In the genomic region with DNA sequence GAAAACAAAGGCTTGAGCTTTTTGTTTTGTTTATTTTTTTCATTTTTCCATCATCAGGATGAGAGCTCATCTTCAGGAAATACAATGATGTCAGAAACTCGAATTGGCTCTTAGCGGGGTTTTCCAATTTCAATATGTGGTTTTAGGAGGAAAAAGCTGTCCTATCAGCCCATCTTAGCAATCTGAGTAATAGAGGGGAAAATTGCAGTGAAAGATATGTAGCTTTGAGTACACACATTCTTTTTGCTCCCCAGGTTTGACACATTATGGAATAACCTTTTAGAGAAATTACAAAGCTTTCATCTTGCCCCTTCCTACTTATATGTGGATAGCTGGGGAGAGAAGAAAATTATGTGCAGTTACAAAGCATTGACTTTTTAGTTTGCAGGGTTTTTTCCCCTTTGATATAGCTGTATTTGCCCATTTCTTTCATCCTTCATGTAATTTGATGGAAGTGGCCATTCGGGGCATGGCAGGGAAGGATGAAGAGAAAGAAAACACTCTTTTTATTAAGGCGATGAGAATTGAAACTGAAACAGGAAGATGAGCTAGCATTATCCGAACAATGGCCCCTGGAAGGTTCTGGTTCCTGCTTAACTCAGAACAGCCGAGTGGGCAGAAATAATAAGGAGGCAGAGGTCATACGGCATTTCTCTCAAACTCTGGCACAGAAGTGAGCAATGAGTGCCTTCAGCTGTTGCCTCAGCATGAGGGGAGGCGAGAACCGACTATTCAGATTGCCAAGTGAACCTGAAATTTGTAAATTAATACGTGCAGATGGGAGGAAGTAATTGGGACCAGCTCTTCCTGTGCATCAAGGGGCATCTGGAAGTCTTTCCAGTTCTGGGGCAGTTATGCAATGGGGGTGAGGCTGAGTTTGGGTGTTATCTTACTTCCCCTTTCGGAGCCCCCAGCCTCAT, we compare ENCODE assay signal across 11 cellular contexts.
DNase-seq lines count a peak whose midpoint lies in the region; ATAC-seq and TF ChIP-seq lines count a peak whose summit lies in the region.
"Had no signal": no experiment of that assay in that cellular context is flagged by ENCODE, and none has a peak within 500 bp of the region (broad histone marks: within the 10 kb centered on the region; RNA-seq: fewer than 3 reads in every experiment).

No MANE protein-coding gene starts in this region.

- no peaks in the 10 kb centered on the region for H3K27me3 Mint-ChIP-seq in endothelial cell (ENCODE audit: unreplicated experiment)

- TF ChIP-seq CTCF in endothelial cell (IDR thresholded peaks at IDR 0.05; ENCODE audit: unreplicated experiment): no peak

- peak; percentile 55 for ATAC-seq in GM18511 (IDR thresholded peaks at IDR 0.05; ENCODE audit: unreplicated experiment)
- ATAC-seq in HG03280 (IDR thresholded peaks at IDR 0.05; ENCODE audit: unreplicated experiment): no peak
- ATAC-seq in esophagus mucosa: no peak

- peaks cover 14% of the 10 kb centered on the region for H3K4me1 Mint-ChIP-seq in endothelial cell (ENCODE audit: unreplicated experiment)

- no peaks in the 10 kb centered on the region for H3K36me3 Mint-ChIP-seq in endothelial cell (ENCODE audit: low read depth, unreplicated experiment)

- peak overlapping the region; percentile 34 for H3K27ac Mint-ChIP-seq in endothelial cell (ENCODE audit: unreplicated experiment)

- DNase-seq in CD1c-positive myeloid dendritic cell (ENCODE audit: extremely low spot score): peak; percentile 71
- DNase-seq in NCI-H69 (lab: John Stamatoyannopoulos, UW): peak; percentile 94
- no peak for DNase-seq in endothelial cell (ENCODE audit: low spot score)
- DNase-seq in NCI-H1694 treated with DMSO at 0.1 percent for 48 hours (lab: John Stamatoyannopoulos, UW): no peak
- DNase-seq in NCI-H526 (lab: John Stamatoyannopoulos, UW): no peak
- DNase-seq: activated T-cell treated with anti-CD3 and anti-CD28 coated beads for 4 hours, cortex of kidney, NCI-H1105 had no signal

- no peaks in the 10 kb centered on the region for H3K9me3 Mint-ChIP-seq in endothelial cell (ENCODE audit: unreplicated experiment)

- H3K4me3 Mint-ChIP-seq in endothelial cell (ENCODE audit: unreplicated experiment): no peak overlapping the region

Comparison
In these comparisons a context has a peak if more than half of its experiments do, and no peak if none do; other contexts are left out.
1. DNase-seq: peak in CD1c-positive myeloid dendritic cell (single experiment) and NCI-H69 (single experiment); none in endothelial cell (single experiment), NCI-H1694 treated with DMSO at 0.1 percent for 48 hours (single experiment) and NCI-H526 (0 of 2).